ENCODE assay signal across 8 cellular contexts in genomic region chr1:111203681-111204210, GRCh38. TPM values are rescaled to one million over a fixed set of nuclear protein-coding genes. Genes with fewer than 3 reads are reported as not detected.
DNase-seq lines count a peak whose midpoint lies in the region; ATAC-seq, FAIRE-seq and TF ChIP-seq lines count a peak whose summit lies in the region.

No MANE protein-coding gene starts in this region.

- 2 to 3% methylated on average over 29 to 43 of the region's 43 CpGs for WGBS in pancreas, 2 donors

- H3K36me3 ChIP-seq in pancreas = no peaks in the 10 kb centered on the region
- no peaks in the 10 kb centered on the region for H3K36me3 ChIP-seq in tibial artery

- H3K27me3 ChIP-seq in pancreas (no peaks in the 10 kb centered on the region), tibial artery (peaks cover 0 to 40% of the 10 kb centered on the region in 2 donors)

- ATAC-seq in HG02885 (IDR thresholded peaks at IDR 0.05; ENCODE audit: poor library complexity, unreplicated experiment) = peak; percentile 65
- ATAC-seq in pancreas = peak; percentile 68 to 82 (median 76)

- H3K9me3 ChIP-seq in pancreas (no peaks in the 10 kb centered on the region), tibial artery (no peaks in the 10 kb centered on the region)

- intact Hi-C loops in pancreas (cut with DNase I) (no loop called here), tibial artery (cut with DNase I; ENCODE audit: low total_unique reads) (no loop called here)

- H3K4me3 ChIP-seq in fibroblast of mammary gland (ENCODE audit: control insufficient read depth, low read depth, low read length) (peak overlapping the region; percentile 37), pancreas (peak overlapping the region; percentile 67 to 71 (median 70)), tibial artery (peak overlapping the region; percentile 53 to 74)

- no peak for TF ChIP-seq CTCF in fibroblast of mammary gland (conservative IDR thresholded peaks at IDR 0.05; ENCODE audit: control insufficient read depth, insufficient read depth, low read depth, low read length)
- TF ChIP-seq CTCF in pancreas (IDR thresholded peaks at IDR 0.05) = no peak
- TF ChIP-seq CTCF in tibial artery (IDR thresholded peaks at IDR 0.05) = no peak

- no peak for FAIRE-seq in pancreas (lab: Jason Lieb, UNC)

- H3K4me1 ChIP-seq in pancreas (peaks cover 32 to 41% (median 38%) of the 10 kb centered on the region in 3 donors), tibial artery (peaks cover 0 to 37% (median 14%) of the 10 kb centered on the region in 4 donors)

- H3K27ac ChIP-seq in pancreas (peak overlapping the region; percentile 86 to 95 (median 94)), tibial artery (peak overlapping the region in 1 of 2 donors; percentile 42)

- DNase-seq in NCI-H2081 (lab: John Stamatoyannopoulos, UW) (peak; percentile 9 to 59), NCI-H2081 treated with DMSO at 0.1 percent for 48 hours (lab: John Stamatoyannopoulos, UW) (no peak), NCI-H69 (lab: John Stamatoyannopoulos, UW) (peak; percentile 49), fibroblast of mammary gland (ENCODE audit: low read depth) (peak; percentile 41), pancreas (peak; percentile 77 to 93 (median 84)), tibial artery (peak; percentile 73 to 81)
- peak; percentile 90 for DNase-seq in activated CD8-positive, alpha-beta memory T cell treated with anti-CD3 and anti-CD28 coated beads, Interleukin-2, amount 50 U/mL, for 48 hours

RNA-seq across cellular contexts. Expression of gene DENND2D, which starts 3.3 kb away (rescaled TPM):
- 10 to 100 TPM in 5 of 6 donors, 1 to 10 TPM in 1; 8.0 to 30.4 (median 15.9) TPM for total RNA-seq in pancreas
- 10 to 100 TPM; 21.1 to 27.7 TPM for polyA plus RNA-seq in pancreas

RNA-seq across cellular contexts. Expression of gene CHI3L2, which starts 23.8 kb away (rescaled TPM):
- 1 to 10 TPM in 1 of 6 donors, under 1 TPM in 2, not detected in 3; 0.66 to 1.2 (median 0.95) TPM for total RNA-seq in pancreas
- under 1 TPM; 0.07 to 0.30 TPM for polyA plus RNA-seq in pancreas
